Comparison of ENCODE assay signal across 19 cellular contexts in genomic region chr11:14127679-14128078, GRCh38.
DNase-seq lines count a peak whose midpoint lies in the region; FAIRE-seq and TF ChIP-seq lines count a peak whose summit lies in the region.
"Had no signal": no experiment of that assay in that cellular context is flagged by ENCODE, and none has a peak within 500 bp of the region (broad histone marks: within the 10 kb centered on the region; RNA-seq: fewer than 3 reads in every experiment).

No MANE protein-coding gene starts in this region.

- TF ChIP-seq CTCF in GM12865 (IDR thresholded peaks at IDR 0.05; ENCODE audit: insufficient read depth, low read depth, low read length, missing control alignments) (no peak), OCI-LY3 (IDR thresholded peaks at IDR 0.05; ENCODE audit: low read depth, low read length) (0 out of 2 replicates have a peak, but pooled peaks have one; percentile 13), H1 (IDR thresholded peaks at IDR 0.05; ENCODE audit: control extremely low read depth in 1 of 3, insufficient read depth in 1 of 3, low read depth in 1 of 3, low read length in 3 of 3) (peak in 2 of 3 experiments; percentile 27 to 29; a peak in 2 of 4 replicates), retinal pigment epithelial cell (conservative IDR thresholded peaks at IDR 0.05; ENCODE audit: low read depth, low read length) (peak; percentile 3), transverse colon (IDR thresholded peaks at IDR 0.05) (no peak)

- H3K4me1 ChIP-seq in OCI-LY3 (ENCODE audit: low read length) (no peaks in the 10 kb centered on the region), H1 (replicated peaks in 1 of 4; ENCODE audit: control insufficient read depth in 3 of 4, insufficient read depth in 4 of 4, low read length in 3 of 4) (no peaks in the 10 kb centered on the region; a peak in 1 of 7 replicates), transverse colon (peaks cover 0 to 11% (median 5%) of the 10 kb centered on the region in 4 donors)
- no peaks in the 10 kb centered on the region for H3K4me1 ChIP-seq in CD4-positive, alpha-beta memory T cell (ENCODE audit: insufficient read depth, low read length)
- H3K4me1 ChIP-seq: BE2C had no signal

- DNase-seq in GM12865 (ENCODE audit: low read depth) (peak; percentile 3), H1 (ENCODE audit: low read depth in 1 of 2, low spot score in 2 of 2) (no peak), retinal pigment epithelial cell (ENCODE audit: low read depth) (no peak), SK-N-DZ (ENCODE audit: low spot score) (no peak), transverse colon (no peak), activated gamma-delta T cell treated with Interleukin-2 at 50 U/mL for 16 hours (no peak)
- no peak for DNase-seq in CD4-positive, alpha-beta memory T cell
- DNase-seq: ACHN; BE2C; C1 segment of cervical spinal cord; Calu3; CD8-positive, alpha-beta T cell; DMS79 treated with DMSO at 0.1 percent for 48 hours; GM23248; H7 had no signal

- H4K20me1 ChIP-seq in OCI-LY3 (ENCODE audit: insufficient read depth, low read length) (no peaks in the 10 kb centered on the region), H1 (replicated peaks in 1 of 2; ENCODE audit: control insufficient read depth in 1 of 2, insufficient read depth in 2 of 2, low read length in 2 of 2) (no peaks in the 10 kb centered on the region)

- H3K79me1 ChIP-seq in H1 (ENCODE audit: low read depth, low read length): no peaks in the 10 kb centered on the region

- no peak overlapping the region for H2AK5ac ChIP-seq in H1 (ENCODE audit: low read depth, low read length)

- TF ChIP-seq EP300 in H1 (IDR thresholded peaks at IDR 0.05; ENCODE audit: borderline replicate concordance in 1 of 2, low read depth in 2 of 2, low read length in 2 of 2) (no peak), transverse colon (IDR thresholded peaks at IDR 0.05; ENCODE audit: low read depth) (no peak)

- peaks cover 3 to 14% of the 10 kb centered on the region in 2 donors for H3K36me3 Mint-ChIP-seq in CD4-positive, alpha-beta memory T cell

- H3K27me3 ChIP-seq in OCI-LY3 (ENCODE audit: low read depth, low read length) (no peaks in the 10 kb centered on the region), H1 (replicated peaks in 1 of 4; ENCODE audit: control insufficient read depth in 3 of 4, extremely low read depth in 1 of 4, insufficient read depth in 3 of 4, low read length in 3 of 4) (no peaks in the 10 kb centered on the region), transverse colon (no peaks in the 10 kb centered on the region)
- no peaks in the 10 kb centered on the region for H3K27me3 ChIP-seq in CD4-positive, alpha-beta memory T cell (ENCODE audit: insufficient read depth, low read length)
- H3K27me3 ChIP-seq: BE2C had no signal

- 83% methylated on average over 4 of the region's 4 CpGs; no CpG with 5 or more reads in 1 of the 2 experiments for WGBS in H1 (ENCODE audit: extremely low coverage in 1 of 2, insufficient coverage in 1 of 2, insufficient read length in 1 of 2, insufficient replicate concordance in 2 of 2, low coverage in 1 of 2, low lambda C conversion rate in 2 of 2, missing lambda C conversion rate in 1 of 2), 2 experiments
- 84 to 90% methylated on average over 4 of the region's 4 CpGs for WGBS in transverse colon (ENCODE audit: low coverage in 1 of 2), 2 donors

- no peak overlapping the region for H3K4me3 Mint-ChIP-seq in CD4-positive, alpha-beta memory T cell
- H3K4me3 Mint-ChIP-seq: CD8-positive, alpha-beta T cell had no signal

- H3K18ac ChIP-seq in H1 (ENCODE audit: extremely low read depth, low read length): no peak overlapping the region

- no peak overlapping the region for H3K56ac ChIP-seq in H1 (replicated peaks; ENCODE audit: insufficient read length, low read depth, low read length)

- peaks cover 0 to 4% (median 2%) of the 10 kb centered on the region in 8 donors for H3K9me3 Mint-ChIP-seq in CD4-positive, alpha-beta memory T cell

- no peak overlapping the region for H4K91ac ChIP-seq in H1 (replicated peaks; ENCODE audit: insufficient read length, low read length)

- no peaks in the 10 kb centered on the region for H3K4me1 Mint-ChIP-seq in CD4-positive, alpha-beta memory T cell

- no peak overlapping the region for H2BK5ac ChIP-seq in H1 (ENCODE audit: low read depth, low read length)

- CTCF ChIA-PET in H1 (lab: Charles Lee; ENCODE audit: partially characterized antibody): interaction anchor here (0.8 to 2.0 kb wide), 10 partner anchors 8 to 355 kb away, joined by 3 to 10 read pairs (median 4); no protein-coding TSS in a partner anchor
- CTCF ChIA-PET in CD4-positive, alpha-beta memory T cell (lab: Charles Lee; ENCODE audit: partially characterized antibody): interaction anchor here (0.7 kb wide), 1 partner anchor 355 kb away, joined by 3 read pairs; no protein-coding TSS in a partner anchor

- H3K4me3 ChIP-seq in GM12865 (ENCODE audit: low read depth, low read length) (no peak overlapping the region), OCI-LY3 (ENCODE audit: low read length) (no peak overlapping the region), H1 (ENCODE audit: extremely low read depth in 1 of 4, insufficient read depth in 2 of 4, low read depth in 3 of 4, low read length in 4 of 4) (no peak overlapping the region), retinal pigment epithelial cell (ENCODE audit: low read length) (no peak overlapping the region), transverse colon (no peak overlapping the region)
- H3K4me3 ChIP-seq in CD4-positive, alpha-beta memory T cell (ENCODE audit: low read length in 2 of 2): no peak overlapping the region
- H3K4me3 ChIP-seq: GM23248 had no signal

- H4K8ac ChIP-seq in H1 (ENCODE audit: extremely low read depth, insufficient read depth, low read length): no peak overlapping the region

- no peak overlapping the region for H2BK20ac ChIP-seq in H1 (ENCODE audit: low read length)

- H2AFZ ChIP-seq in OCI-LY3 (ENCODE audit: low read depth, low read length): no peak overlapping the region
- no peak overlapping the region for H2AFZ ChIP-seq in H1 (ENCODE audit: low read length)
- H2AFZ ChIP-seq: GM23248 had no signal

- H3K36me3 ChIP-seq in OCI-LY3 (replicated peaks; ENCODE audit: low read depth, low read length) (no peaks in the 10 kb centered on the region), H1 (ENCODE audit: control insufficient read depth in 2 of 4, insufficient read depth in 4 of 4, low read length in 3 of 4) (no peaks in the 10 kb centered on the region), transverse colon (no peaks in the 10 kb centered on the region)
- H3K36me3 ChIP-seq in CD4-positive, alpha-beta memory T cell (ENCODE audit: insufficient read depth, low read length): no peaks in the 10 kb centered on the region
- H3K36me3 ChIP-seq: BE2C had no signal

- peaks cover 3% of the 10 kb centered on the region; the same call in 1 of the 2 replicates for H3K23me2 ChIP-seq in H1 (ENCODE audit: low read depth, low read length)

- no peak overlapping the region for H3K27ac ChIP-seq in OCI-LY3 (ENCODE audit: low read length)
- H3K27ac ChIP-seq in H1 (ENCODE audit: low read depth, low read length): no peak overlapping the region
- H3K27ac ChIP-seq in CD4-positive, alpha-beta memory T cell (ENCODE audit: low read depth, low read length): no peak overlapping the region
- no peak overlapping the region for H3K27ac ChIP-seq in transverse colon
- H3K27ac ChIP-seq: GM23248, KMS-11 had no signal

- H3K27me3 Mint-ChIP-seq in CD4-positive, alpha-beta memory T cell: no peaks in the 10 kb centered on the region

- H3K4me2 ChIP-seq in OCI-LY3 (ENCODE audit: low read length) (no peak overlapping the region), H1 (ENCODE audit: insufficient read depth in 1 of 2, low read depth in 2 of 2, low read length in 2 of 2) (no peak overlapping the region)
- H3K4me2 ChIP-seq: KMS-11 had no signal

- peak; percentile 29 to 50 for TF ChIP-seq RAD21 in H1 (IDR thresholded peaks at IDR 0.05 in 1 of 2, conservative IDR thresholded peaks at IDR 0.05 in 1 of 2; ENCODE audit: low read depth in 2 of 2, low read length in 2 of 2)

- H2BK15ac ChIP-seq in H1 (ENCODE audit: low read length): no peak overlapping the region

- no peak overlapping the region for H4K5ac ChIP-seq in H1 (ENCODE audit: insufficient read length, low read depth, low read length)

- H3K9me3 ChIP-seq in OCI-LY3 (ENCODE audit: insufficient read depth, low read length): no peaks in the 10 kb centered on the region; the same call in 1 of the 2 replicates
- peaks cover 6% of the 10 kb centered on the region in 2 experiments; a peak in 1 of 4 replicates for H3K9me3 ChIP-seq in H1 (ENCODE audit: insufficient read depth in 2 of 2, low read depth in 1 of 2, low read length in 1 of 2)
- H3K9me3 ChIP-seq in CD4-positive, alpha-beta memory T cell (ENCODE audit: control insufficient read depth in 1 of 2, low read length in 2 of 2): no peaks in the 10 kb centered on the region
- no peaks in the 10 kb centered on the region for H3K9me3 ChIP-seq in transverse colon
- H3K9me3 ChIP-seq: BE2C had no signal

- H3K27ac Mint-ChIP-seq in CD4-positive, alpha-beta memory T cell: no peak overlapping the region
- H3K27ac Mint-ChIP-seq: CD8-positive, alpha-beta T cell had no signal

- no peak for TF ChIP-seq POLR2A in H1 (IDR thresholded peaks at IDR 0.05; ENCODE audit: control extremely low read depth in 1 of 2, low read depth in 2 of 2, low read length in 2 of 2)
- TF ChIP-seq POLR2A in transverse colon (IDR thresholded peaks at IDR 0.05): no peak

- H3K23ac ChIP-seq in H1 (ENCODE audit: insufficient read length): no peak overlapping the region

- H3K9ac ChIP-seq in OCI-LY3 (ENCODE audit: low read length) (no peak overlapping the region), H1 (replicated peaks in 1 of 4; ENCODE audit: extremely low read depth in 1 of 4, low read depth in 3 of 4, low read length in 3 of 4) (no peak overlapping the region)
- H3K9ac ChIP-seq: GM23248, KMS-11 had no signal

- H2BK120ac ChIP-seq in H1 (replicated peaks; ENCODE audit: low read depth, low read length): no peak overlapping the region

- FAIRE-seq in H1 (lab: Jason Lieb, UNC): no peak
- FAIRE-seq: A204.1, G401.6 had no signal

- intact Hi-C loops in CD4-positive, alpha-beta memory T cell (cut with micrococcal nuclease): no loop called here
- intact Hi-C loops in transverse colon (cut with DNase I; ENCODE audit: low total_unique reads): no loop called here

- H2BK12ac ChIP-seq in H1 (ENCODE audit: low read depth, low read length): no peak overlapping the region

- in situ Hi-C loops in transverse colon (cut with MboI; ENCODE audit: low pct_ligation_motif_present in 1 of 4, low pct_unique_long_range_greater_than_20kb in 1 of 4, low sequenced_read_pairs in 3 of 4): no loop called here

- no peak overlapping the region for H3K4ac ChIP-seq in H1 (replicated peaks; ENCODE audit: insufficient read length, low read depth, low read length)

- H3K14ac ChIP-seq in H1 (ENCODE audit: insufficient read length): no peak overlapping the region

- POLR2A ChIA-PET in H1 (lab: Charles Lee; ENCODE audit: partially characterized antibody): no interaction called here
- POLR2A ChIA-PET in CD4-positive, alpha-beta memory T cell (lab: Charles Lee; ENCODE audit: partially characterized antibody): no interaction called here

- no peaks in the 10 kb centered on the region for H3K79me2 ChIP-seq in OCI-LY3 (ENCODE audit: low read length)
- H3K79me2 ChIP-seq in H1 (ENCODE audit: control insufficient read depth in 1 of 2, insufficient read depth in 2 of 2, low read length in 2 of 2): no peaks in the 10 kb centered on the region

TF ChIP-seq in H1, 55 proteins besides CTCF, POLR2A, EP300 and RAD21 (continues in another document):
- TF ChIP-seq CREB1 (IDR thresholded peaks at IDR 0.05): no peak
- TF ChIP-seq EGR1 (IDR thresholded peaks at IDR 0.05; ENCODE audit: borderline replicate concordance, low read depth, low read length): no peak

Comparison
In these comparisons a context has a peak if more than half of its experiments do, and no peak if none do; other contexts are left out.
1. CTCF ChIP-seq: peak in OCI-LY3 (single experiment), H1 (2 of 3) and retinal pigment epithelial cell (single experiment); none in GM12865 (single experiment) and transverse colon (0 of 5).